26 cellular contexts compared by ENCODE assay signal in the genomic region with DNA sequence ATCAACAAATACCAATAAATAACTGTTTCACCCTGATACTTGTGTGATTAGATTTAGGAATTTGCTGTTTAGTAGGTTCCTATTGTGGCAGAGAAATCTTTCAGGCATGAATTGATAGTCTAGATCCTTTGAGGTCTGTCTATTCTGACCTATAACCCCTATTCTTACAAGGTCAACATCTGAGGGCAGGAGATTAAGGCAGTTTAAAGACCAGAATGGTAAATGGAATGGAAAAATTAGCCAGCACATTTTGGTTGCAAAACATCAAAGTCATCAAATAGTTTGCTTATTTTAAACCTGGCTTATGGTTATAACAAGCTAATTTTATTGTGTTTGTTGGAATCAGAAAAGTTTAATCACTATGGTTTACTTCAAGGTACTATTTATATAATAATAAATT.
"Had no signal": no experiment of that assay in that cellular context is flagged by ENCODE, and none has a peak within 500 bp of the region (broad histone marks: within the 10 kb centered on the region; RNA-seq: fewer than 3 reads in every experiment).

No MANE protein-coding gene starts in this region.

- ATAC-seq: activated CD8-positive, alpha-beta T cell treated with anti-CD3 and anti-CD28 coated beads, Interleukin-2, amount 10 ng/mL, durations not matched to agents 7 days and 5 days; body of pancreas; gastrocnemius medialis; left ventricle myocardium superior; T-helper 17 cell had no signal

- H3K27ac Mint-ChIP-seq: activated CD8-positive, alpha-beta T cell treated with anti-CD3 and anti-CD28 coated beads, Interleukin-2, amount 10 ng/mL, durations not matched to agents 7 days and 5 days; activated T-helper 1 cell treated with anti-CD3 and anti-CD28 coated beads, Interleukin-12 subunit alpha, Interleukin-12 subunit beta, Interleukin-2, Interleukin-4 antibody, amounts not matched to agents 30 ng/mL and 10 ng/mL and 1 ng/mL, durations not matched to agents 14 hours and 24 hours and 36 hours; dendritic cell treated with granulocyte-macrophage colony-stimulating factor and Interleukin-4, amounts not matched to agents 40 ng/mL and 50 ng/mL, for 4 days; progenitor cell of endocrine pancreas; T-helper 17 cell; type B pancreatic cell had no signal

- H3K27ac ChIP-seq: body of pancreas, gastrocnemius medialis, thoracic aorta, vagina, VCaP had no signal

- DNase-seq: activated CD4-positive, alpha-beta T cell treated with anti-CD3 and anti-CD28 coated beads, Interleukin-2, amount 50 U/mL, for 1 hour; activated CD4-positive, CD25-positive, alpha-beta regulatory T cell treated with anti-CD3 and anti-CD28 coated beads, Interleukin-2, amount 50 U/mL, for 72 hours; activated CD8-positive, alpha-beta T cell treated with anti-CD3 and anti-CD28 coated beads, Interleukin-2, amount 10 ng/mL, durations not matched to agents 7 days and 5 days; activated gamma-delta T cell; activated naive CD4-positive, alpha-beta T cell treated with anti-CD3 and anti-CD28 coated beads, Interleukin-2, amount 50 U/mL, for 16 hours; anterior cingulate cortex; body of pancreas; caudate nucleus; effector CD4-positive, alpha-beta T cell; gastrocnemius medialis; head of caudate nucleus; hypothalamus; left ventricle myocardium superior; mammary epithelial cell; retina; stimulated activated CD4-positive, alpha-beta T cell treated with anti-CD3 and anti-CD28 coated beads, Interleukin-4, amount 100 ng/mL, for 1 hour; stimulated activated naive CD4-positive, alpha-beta T cell; T-helper 17 cell had no signal

- H3K4me1 ChIP-seq: body of pancreas, gastrocnemius medialis, vagina had no signal

- H3K9me3 ChIP-seq: body of pancreas, gastrocnemius medialis, thoracic aorta, vagina had no signal

- H3K4me3 ChIP-seq: body of pancreas, gastrocnemius medialis, thoracic aorta, vagina had no signal

- H3K4me1 Mint-ChIP-seq: T-helper 17 cell had no signal

- FAIRE-seq: islet of Langerhans had no signal

- H3K4me3 Mint-ChIP-seq: activated CD8-positive, alpha-beta T cell treated with anti-CD3 and anti-CD28 coated beads, Interleukin-2, amount 10 ng/mL, durations not matched to agents 7 days and 5 days; activated T-helper 1 cell treated with anti-CD3 and anti-CD28 coated beads, Interleukin-12 subunit alpha, Interleukin-12 subunit beta, Interleukin-2, Interleukin-4 antibody, amounts not matched to agents 30 ng/mL and 10 ng/mL and 1 ng/mL, durations not matched to agents 14 hours and 24 hours and 36 hours; dendritic cell treated with granulocyte-macrophage colony-stimulating factor and Interleukin-4, amounts not matched to agents 40 ng/mL and 50 ng/mL, for 4 days; T-helper 17 cell; type B pancreatic cell had no signal

- H3K27me3 Mint-ChIP-seq: dendritic cell treated with granulocyte-macrophage colony-stimulating factor and Interleukin-4, amounts not matched to agents 40 ng/mL and 50 ng/mL, for 4 days; progenitor cell of endocrine pancreas; type B pancreatic cell had no signal

- H3K9me3 Mint-ChIP-seq: activated T-helper 1 cell treated with anti-CD3 and anti-CD28 coated beads, Interleukin-12 subunit alpha, Interleukin-12 subunit beta, Interleukin-2, Interleukin-4 antibody, amounts not matched to agents 30 ng/mL and 10 ng/mL and 1 ng/mL, durations not matched to agents 14 hours and 24 hours and 36 hours; dendritic cell treated with granulocyte-macrophage colony-stimulating factor and Interleukin-4, amounts not matched to agents 40 ng/mL and 50 ng/mL, for 4 days; type B pancreatic cell had no signal

- H3K27me3 ChIP-seq: body of pancreas, gastrocnemius medialis, vagina had no signal

- H3K36me3 ChIP-seq: gastrocnemius medialis, thoracic aorta, vagina had no signal
